8 cellular contexts compared by ENCODE assay signal in genomic region chr5:172771439-172772111, GRCh38. TPM values are rescaled to one million over a fixed set of nuclear protein-coding genes. Genes with fewer than 3 reads are reported as not detected.
DNase-seq lines count a peak whose midpoint lies in the region; ATAC-seq, FAIRE-seq and TF ChIP-seq lines count a peak whose summit lies in the region.

No MANE protein-coding gene starts in this region.

- no peaks in the 10 kb centered on the region for H3K9me3 ChIP-seq in CD8-positive, alpha-beta T cell (ENCODE audit: low read length)

- POLR2A ChIA-PET in CD8-positive, alpha-beta T cell (lab: Charles Lee) = interaction anchor here (0.7 to 3.3 kb wide), 17 partner anchors 11 to 1384 kb away, joined by 3 to 39 read pairs (median 5); partner anchors contain the start of genes ATP6V0E1, NPM1 and RPL26L1
- POLR2A ChIA-PET in activated B cell treated with CpG ODN at 0.5 μM for 24 hours (lab: Charles Lee) = interaction anchor here (0.6 to 6.7 kb wide), 36 partner anchors 9 to 1383 kb away, joined by 3 to 128 read pairs (median 5); partner anchors contain the start of genes ATP6V0E1, ERGIC1, FBXW11 and RPL26L1

- no peak for FAIRE-seq in D721Med (lab: Jason Lieb, UNC)

- intact Hi-C loops in CD8-positive, alpha-beta T cell (cut with DNase I, micrococcal nuclease) = loop anchor here (1.0 to 10.0 kb wide), 14 partner anchors 35 to 1377 kb away; partner anchors contain the start of genes ERGIC1 (in 2 of the 2), BNIP1 (in 1 of the 2), CREBRF (in 1 of the 2) and RPL26L1 (in 1 of the 2)
- intact Hi-C loops in activated B cell treated with CpG ODN at 0.5 μM for 24 hours (cut with micrococcal nuclease) = loop anchor here (1.0 to 5.0 kb wide), 11 partner anchors 36 to 764 kb away; partner anchors contain the start of genes BNIP1, ERGIC1, FBXW11 and STK10

- peak overlapping the region; percentile 98 for H3K27ac Mint-ChIP-seq in CD8-positive, alpha-beta T cell
- H3K27ac Mint-ChIP-seq in activated B cell treated with CpG ODN at 0.5 μM for 24 hours = peak overlapping the region; percentile 99

- peaks cover 32% of the 10 kb centered on the region for H3K36me3 Mint-ChIP-seq in CD8-positive, alpha-beta T cell
- peaks cover 36% of the 10 kb centered on the region for H3K36me3 Mint-ChIP-seq in activated B cell treated with CpG ODN at 0.5 μM for 24 hours (ENCODE audit: low read depth)

- H3K4me3 Mint-ChIP-seq in CD8-positive, alpha-beta T cell = peak overlapping the region; percentile 95
- H3K4me3 Mint-ChIP-seq in activated B cell treated with CpG ODN at 0.5 μM for 24 hours = peak overlapping the region; percentile 92

- ATAC-seq in CD8-positive, alpha-beta T cell = peak; percentile 5
- ATAC-seq in HG03378 (IDR thresholded peaks at IDR 0.05; ENCODE audit: unreplicated experiment) (peak; percentile 2), activated B cell treated with CpG ODN at 0.5 μM for 24 hours (ENCODE audit: low read depth) (no peak), HG03520 (IDR thresholded peaks at IDR 0.05; ENCODE audit: unreplicated experiment) (no peak)

- H3K4me3 ChIP-seq in CD8-positive, alpha-beta T cell (ENCODE audit: low read depth, low read length) = peak overlapping the region; percentile 89
- H3K4me3 ChIP-seq in fibroblast of villous mesenchyme (ENCODE audit: low read depth, low read length) = peak overlapping the region; percentile 51

- peak overlapping the region; percentile 100 for H3K27ac ChIP-seq in CD8-positive, alpha-beta T cell (ENCODE audit: low read depth, low read length)

- CTCF ChIA-PET in CD8-positive, alpha-beta T cell (lab: Charles Lee) = interaction anchor here (0.6 to 7.2 kb wide), 26 partner anchors 9 to 207 kb away, joined by 3 to 75 read pairs (median 4); no protein-coding TSS in a partner anchor
- CTCF ChIA-PET in activated B cell treated with CpG ODN at 0.5 μM for 24 hours (lab: Charles Lee) = interaction anchor here (0.7 to 3.6 kb wide), 23 partner anchors 11 to 660 kb away, joined by 3 to 39 read pairs (median 4); no protein-coding TSS in a partner anchor

- peaks cover 30% of the 10 kb centered on the region for H3K4me1 ChIP-seq in CD8-positive, alpha-beta T cell (ENCODE audit: insufficient read depth, low read length)

- H3K27me3 ChIP-seq in CD8-positive, alpha-beta T cell (ENCODE audit: insufficient read depth, low read length) = no peaks in the 10 kb centered on the region

- no peaks in the 10 kb centered on the region for H3K27me3 Mint-ChIP-seq in CD8-positive, alpha-beta T cell (ENCODE audit: low read depth)
- H3K27me3 Mint-ChIP-seq in activated B cell treated with CpG ODN at 0.5 μM for 24 hours = no peaks in the 10 kb centered on the region

- peak in 2 of 7 experiments; percentile 24 to 60 for DNase-seq in CD8-positive, alpha-beta T cell
- DNase-seq in activated B cell treated with CpG ODN at 0.5 μM for 24 hours (no peak), fibroblast of villous mesenchyme (ENCODE audit: low read depth) (no peak), pons (ENCODE audit: low spot score) (peak; percentile 73), ureter (ENCODE audit: low spot score) (no peak), D721Med (ENCODE audit: insufficient read length, low spot score) (no peak)

- no peaks in the 10 kb centered on the region for H3K9me3 Mint-ChIP-seq in CD8-positive, alpha-beta T cell
- H3K9me3 Mint-ChIP-seq in activated B cell treated with CpG ODN at 0.5 μM for 24 hours = no peaks in the 10 kb centered on the region

- TF ChIP-seq CTCF in CD8-positive, alpha-beta T cell (IDR thresholded peaks at IDR 0.05) = no peak
- TF ChIP-seq CTCF in activated B cell treated with CpG ODN at 0.5 μM for 24 hours (IDR thresholded peaks at IDR 0.05) (no peak), fibroblast of villous mesenchyme (IDR thresholded peaks at IDR 0.05; ENCODE audit: insufficient read depth, low read depth, low read length) (no peak), D721Med (IDR thresholded peaks at IDR 0.05; ENCODE audit: insufficient read depth, missing control alignments) (no peak)

- H3K4me1 Mint-ChIP-seq in CD8-positive, alpha-beta T cell (ENCODE audit: low read depth) = peaks cover 57% of the 10 kb centered on the region
- peaks cover 70% of the 10 kb centered on the region for H3K4me1 Mint-ChIP-seq in activated B cell treated with CpG ODN at 0.5 μM for 24 hours

- peaks cover 12% of the 10 kb centered on the region for H3K36me3 ChIP-seq in CD8-positive, alpha-beta T cell (ENCODE audit: insufficient read depth, low read length)

RNA-seq across cellular contexts. Expression of gene DUSP1, which starts 0.6 kb away (rescaled TPM):
- total RNA-seq in CD8-positive, alpha-beta T cell = 100 to 1,000 TPM; 745 to 767 TPM
- total RNA-seq in activated B cell treated with CpG ODN at 0.5 μM for 24 hours (15.0 and 21.2 TPM in 2 replicates), fibroblast of villous mesenchyme (98.2 and 246 TPM in 2 replicates), ureter (84.2 TPM)

Comparison
In these comparisons a context has a peak if more than half of its experiments do, and no peak if none do; other contexts are left out.
1. ATAC-seq: peak in CD8-positive, alpha-beta T cell (single experiment) and HG03378 (single experiment); none in activated B cell treated with CpG ODN at 0.5 μM for 24 hours (single experiment) and HG03520 (single experiment).